17 cellular contexts compared by ENCODE assay signal in the genomic region with DNA sequence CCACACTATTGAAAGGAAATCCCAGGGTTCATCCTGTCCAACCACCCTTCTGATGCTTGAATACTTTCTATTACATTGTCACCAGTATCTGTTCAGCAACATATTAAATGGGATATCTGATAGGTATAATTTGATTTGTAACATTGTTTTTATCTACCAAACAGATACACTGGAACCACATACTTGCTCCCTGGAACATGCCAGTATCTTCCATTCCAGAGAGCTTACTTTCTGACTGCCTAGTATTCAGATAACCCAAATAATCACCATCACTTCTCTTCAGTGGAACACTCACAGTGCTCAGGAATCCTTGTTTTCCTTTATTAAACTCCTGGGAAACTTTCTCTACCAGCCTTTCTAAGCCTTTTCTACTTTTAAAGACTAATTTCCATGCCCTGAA. TPM values are rescaled to one million over a fixed set of nuclear protein-coding genes. Genes with fewer than 3 reads are reported as not detected.
DNase-seq lines count a peak whose midpoint lies in the region; ATAC-seq and TF ChIP-seq lines count a peak whose summit lies in the region.
"Had no signal": no experiment of that assay in that cellular context is flagged by ENCODE, and none has a peak within 500 bp of the region (broad histone marks: within the 10 kb centered on the region; RNA-seq: fewer than 3 reads in every experiment).

No MANE protein-coding gene starts in this region.

- H3K27me3 Mint-ChIP-seq in Caco-2 (ENCODE audit: insufficient read depth, unreplicated experiment), result no peaks in the 10 kb centered on the region
- no peaks in the 10 kb centered on the region; the same call in 1 of the 2 replicates for H3K27me3 Mint-ChIP-seq in HFFc6 (ENCODE audit: insufficient read depth)
- H3K27me3 Mint-ChIP-seq in neural progenitor cell (ENCODE audit: insufficient read depth, low read depth), result peaks cover 3% of the 10 kb centered on the region
- H3K27me3 Mint-ChIP-seq: CD4-positive, alpha-beta T cell had no signal

- ATAC-seq in SK-N-SH treated with all-trans-retinoic acid at 6 μM for 48 hours, result peak; percentile 66
- no peak for ATAC-seq in upper lobe of right lung
- ATAC-seq: HepG2 had no signal

- H3K4me2 ChIP-seq in neural progenitor cell, result no peak overlapping the region

- H3K27ac Mint-ChIP-seq in Caco-2 (ENCODE audit: unreplicated experiment), result peak overlapping the region; percentile 1
- peak overlapping the region; percentile 17 for H3K27ac Mint-ChIP-seq in HFFc6
- no peak overlapping the region for H3K27ac Mint-ChIP-seq in neural progenitor cell
- H3K27ac Mint-ChIP-seq: CD4-positive, alpha-beta T cell had no signal

- H3K79me2 ChIP-seq in neural progenitor cell (ENCODE audit: low read depth), result peaks cover 100% of the 10 kb centered on the region

- no peaks in the 10 kb centered on the region for H3K4me1 ChIP-seq in Caco-2
- peaks cover 6% of the 10 kb centered on the region for H3K4me1 ChIP-seq in neural progenitor cell
- no peaks in the 10 kb centered on the region for H3K4me1 ChIP-seq in upper lobe of right lung

- intact Hi-C loops in Caco-2 (cut with micrococcal nuclease; ENCODE audit: unreplicated experiment), result no loop called here
- intact Hi-C loops in upper lobe of right lung (cut with DNase I), result no loop called here

- CTCF ChIA-PET in Caco-2 (lab: Charles Lee), result no interaction called here

- POLR2A ChIA-PET in Caco-2 (lab: Charles Lee), result no interaction called here

- TF ChIP-seq CTCF in Caco-2 (IDR thresholded peaks at IDR 0.05; ENCODE audit: insufficient read depth in 1 of 2, low read depth in 1 of 2, low read length in 1 of 2, severe bottlenecking in 1 of 2, unreplicated experiment in 1 of 2) (no peak), HFFc6 (IDR thresholded peaks at IDR 0.05) (no peak), neural progenitor cell (IDR thresholded peaks at IDR 0.05) (no peak), upper lobe of right lung (IDR thresholded peaks at IDR 0.05) (no peak)

- H3K9me3 ChIP-seq in Caco-2 (no peaks in the 10 kb centered on the region), neural progenitor cell (ENCODE audit: low read depth) (no peaks in the 10 kb centered on the region), upper lobe of right lung (no peaks in the 10 kb centered on the region)

- H3K4me3 Mint-ChIP-seq in Caco-2 (ENCODE audit: unreplicated experiment) (no peak overlapping the region), HFFc6 (no peak overlapping the region), neural progenitor cell (no peak overlapping the region)
- H3K4me3 Mint-ChIP-seq: CD4-positive, alpha-beta T cell had no signal

- no peak overlapping the region for H3K9ac ChIP-seq in neural progenitor cell

- H3K36me3 Mint-ChIP-seq in Caco-2 (ENCODE audit: insufficient read depth, unreplicated experiment) (peaks cover 29% of the 10 kb centered on the region), HFFc6 (ENCODE audit: low read depth) (peaks cover 14% of the 10 kb centered on the region), neural progenitor cell (peaks cover 39% of the 10 kb centered on the region)

- H3K9me3 Mint-ChIP-seq in Caco-2 (ENCODE audit: unreplicated experiment) (no peaks in the 10 kb centered on the region), HFFc6 (no peaks in the 10 kb centered on the region), neural progenitor cell (peaks cover 46% of the 10 kb centered on the region)

- DNase-seq in Caco-2, result no peak
- DNase-seq in HFFc6, result no peak
- DNase-seq in neural progenitor cell (ENCODE audit: low spot score), result no peak
- no peak for DNase-seq in SIG-M5 (lab: John Stamatoyannopoulos, UW)
- no peak for DNase-seq in DMS153 (lab: John Stamatoyannopoulos, UW)
- no peak for DNase-seq in upper lobe of right lung
- no peak for DNase-seq in putamen (ENCODE audit: low spot score)
- DNase-seq: AML-193; Calu3; CD4-positive, alpha-beta T cell; DMS53; DND-41; HCEC 1CT; KG1 had no signal

- H3K27me3 ChIP-seq in Caco-2 (replicated peaks; ENCODE audit: control insufficient read depth, insufficient read depth, low read length) (no peaks in the 10 kb centered on the region), neural progenitor cell (no peaks in the 10 kb centered on the region), upper lobe of right lung (no peaks in the 10 kb centered on the region)

- BruUV-seq in Caco-2 (replicated peaks; lab: Mats Ljungman, UMichigan), result no TSS peak

- H3K4me1 Mint-ChIP-seq in Caco-2 (ENCODE audit: low read depth, unreplicated experiment) (peaks cover 21% of the 10 kb centered on the region), HFFc6 (ENCODE audit: low read depth) (peaks cover 29% of the 10 kb centered on the region), neural progenitor cell (peaks cover 2% of the 10 kb centered on the region)

- H3K27ac ChIP-seq in neural progenitor cell (peak overlapping the region; percentile 34), upper lobe of right lung (no peak overlapping the region)
- H3K27ac ChIP-seq: C4-2B had no signal

- H4K20me1 ChIP-seq in neural progenitor cell (ENCODE audit: low read depth), result peaks cover 44% of the 10 kb centered on the region

- H3K36me3 ChIP-seq in Caco-2 (ENCODE audit: control insufficient read depth, insufficient read depth, low read length) (no peaks in the 10 kb centered on the region; the same call in 1 of the 2 replicates), neural progenitor cell (peaks cover 7% of the 10 kb centered on the region), upper lobe of right lung (peaks cover 5% of the 10 kb centered on the region)

- H3K4me3 ChIP-seq in Caco-2 (ENCODE audit: low read depth, low read length) (no peak overlapping the region), neural progenitor cell (no peak overlapping the region), upper lobe of right lung (no peak overlapping the region)

- no peak overlapping the region for H2AFZ ChIP-seq in neural progenitor cell (replicated peaks)

- no peaks in the 10 kb centered on the region for H3F3A ChIP-seq in neural progenitor cell (ENCODE audit: low read depth)

TF ChIP-seq in SK-N-SH treated with all-trans-retinoic acid at 6 μM for 48 hours, 23 proteins besides CTCF, POLR2A, EP300 and RAD21 (continues in another document):
- TF ChIP-seq ISL1 (CRISPR knock-in tag; IDR thresholded peaks at IDR 0.05) (no peak), ZNF565 (CRISPR knock-in tag; conservative IDR thresholded peaks at IDR 0.05; ENCODE audit: low read depth) (no peak), ESRRG (CRISPR knock-in tag; IDR thresholded peaks at IDR 0.05) (no peak), TOX (CRISPR knock-in tag; IDR thresholded peaks at IDR 0.05; ENCODE audit: borderline replicate concordance) (no peak), ZC3H10 (CRISPR knock-in tag; IDR thresholded peaks at IDR 0.05) (no peak), BACH2 (CRISPR knock-in tag; IDR thresholded peaks at IDR 0.05; ENCODE audit: borderline replicate concordance) (no peak), ARNTL (CRISPR knock-in tag; IDR thresholded peaks at IDR 0.05; ENCODE audit: borderline replicate concordance, low read depth) (no peak), RARB (CRISPR knock-in tag; IDR thresholded peaks at IDR 0.05) (no peak), ZNF8 (CRISPR knock-in tag; IDR thresholded peaks at IDR 0.05) (no peak), OSR1 (CRISPR knock-in tag; IDR thresholded peaks at IDR 0.05) (no peak), GLIS3 (CRISPR knock-in tag; IDR thresholded peaks at IDR 0.05) (no peak), ZFP3 (CRISPR knock-in tag; IDR thresholded peaks at IDR 0.05) (no peak), ZNF70 (CRISPR knock-in tag; IDR thresholded peaks at IDR 0.05) (no peak), ZFP30 (CRISPR knock-in tag; IDR thresholded peaks at IDR 0.05) (no peak), TCF4 (CRISPR knock-in tag; IDR thresholded peaks at IDR 0.05; ENCODE audit: borderline replicate concordance) (no peak)
- TF ChIP-seq, protein P1, sequence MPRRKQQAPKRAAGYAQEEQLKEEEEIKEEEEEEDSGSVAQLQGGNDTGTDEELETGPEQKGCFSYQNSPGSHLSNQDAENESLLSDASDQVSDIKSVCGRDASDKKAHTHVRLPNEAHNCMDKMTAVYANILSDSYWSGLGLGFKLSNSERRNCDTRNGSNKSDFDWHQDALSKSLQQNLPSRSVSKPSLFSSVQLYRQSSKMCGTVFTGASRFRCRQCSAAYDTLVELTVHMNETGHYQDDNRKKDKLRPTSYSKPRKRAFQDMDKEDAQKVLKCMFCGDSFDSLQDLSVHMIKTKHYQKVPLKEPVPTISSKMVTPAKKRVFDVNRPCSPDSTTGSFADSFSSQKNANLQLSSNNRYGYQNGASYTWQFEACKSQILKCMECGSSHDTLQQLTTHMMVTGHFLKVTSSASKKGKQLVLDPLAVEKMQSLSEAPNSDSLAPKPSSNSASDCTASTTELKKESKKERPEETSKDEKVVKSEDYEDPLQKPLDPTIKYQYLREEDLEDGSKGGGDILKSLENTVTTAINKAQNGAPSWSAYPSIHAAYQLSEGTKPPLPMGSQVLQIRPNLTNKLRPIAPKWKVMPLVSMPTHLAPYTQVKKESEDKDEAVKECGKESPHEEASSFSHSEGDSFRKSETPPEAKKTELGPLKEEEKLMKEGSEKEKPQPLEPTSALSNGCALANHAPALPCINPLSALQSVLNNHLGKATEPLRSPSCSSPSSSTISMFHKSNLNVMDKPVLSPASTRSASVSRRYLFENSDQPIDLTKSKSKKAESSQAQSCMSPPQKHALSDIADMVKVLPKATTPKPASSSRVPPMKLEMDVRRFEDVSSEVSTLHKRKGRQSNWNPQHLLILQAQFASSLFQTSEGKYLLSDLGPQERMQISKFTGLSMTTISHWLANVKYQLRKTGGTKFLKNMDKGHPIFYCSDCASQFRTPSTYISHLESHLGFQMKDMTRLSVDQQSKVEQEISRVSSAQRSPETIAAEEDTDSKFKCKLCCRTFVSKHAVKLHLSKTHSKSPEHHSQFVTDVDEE (CRISPR knock-in tag; IDR thresholded peaks at IDR 0.05), result no peak
- TF ChIP-seq, protein P2, sequence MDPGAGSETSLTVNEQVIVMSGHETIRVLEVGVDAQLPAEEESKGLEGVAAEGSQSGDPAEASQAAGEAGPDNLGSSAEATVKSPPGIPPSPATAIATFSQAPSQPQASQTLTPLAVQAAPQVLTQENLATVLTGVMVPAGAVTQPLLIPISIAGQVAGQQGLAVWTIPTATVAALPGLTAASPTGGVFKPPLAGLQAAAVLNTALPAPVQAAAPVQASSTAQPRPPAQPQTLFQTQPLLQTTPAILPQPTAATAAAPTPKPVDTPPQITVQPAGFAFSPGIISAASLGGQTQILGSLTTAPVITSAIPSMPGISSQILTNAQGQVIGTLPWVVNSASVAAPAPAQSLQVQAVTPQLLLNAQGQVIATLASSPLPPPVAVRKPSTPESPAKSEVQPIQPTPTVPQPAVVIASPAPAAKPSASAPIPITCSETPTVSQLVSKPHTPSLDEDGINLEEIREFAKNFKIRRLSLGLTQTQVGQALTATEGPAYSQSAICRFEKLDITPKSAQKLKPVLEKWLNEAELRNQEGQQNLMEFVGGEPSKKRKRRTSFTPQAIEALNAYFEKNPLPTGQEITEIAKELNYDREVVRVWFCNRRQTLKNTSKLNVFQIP (CRISPR knock-in tag; IDR thresholded peaks at IDR 0.05; ENCODE audit: borderline replicate concordance, low read depth), result no peak

RNA-seq across cellular contexts. Expression of a gene that starts 19.3 kb away (rescaled TPM):
- 72.7 and 78.4 TPM in 2 replicates for total RNA-seq in Caco-2 (2022)
- total RNA-seq in HFFc6 (2021; fragmentation: NEBNext Ultra II Directional; extraction: Animal tissue kit (Norgen Biotek cat#: 25700)), result 10 to 100 TPM; 24.0 to 31.6 (median 27.0) TPM
- 61.6 and 68.0 TPM in 2 replicates for total RNA-seq in neural progenitor cell (ENCODE audit: low replicate concordance)
- 55.8 TPM for total RNA-seq in upper lobe of right lung
